ENCODE assay signal across 1 cellular context in the genomic region with DNA sequence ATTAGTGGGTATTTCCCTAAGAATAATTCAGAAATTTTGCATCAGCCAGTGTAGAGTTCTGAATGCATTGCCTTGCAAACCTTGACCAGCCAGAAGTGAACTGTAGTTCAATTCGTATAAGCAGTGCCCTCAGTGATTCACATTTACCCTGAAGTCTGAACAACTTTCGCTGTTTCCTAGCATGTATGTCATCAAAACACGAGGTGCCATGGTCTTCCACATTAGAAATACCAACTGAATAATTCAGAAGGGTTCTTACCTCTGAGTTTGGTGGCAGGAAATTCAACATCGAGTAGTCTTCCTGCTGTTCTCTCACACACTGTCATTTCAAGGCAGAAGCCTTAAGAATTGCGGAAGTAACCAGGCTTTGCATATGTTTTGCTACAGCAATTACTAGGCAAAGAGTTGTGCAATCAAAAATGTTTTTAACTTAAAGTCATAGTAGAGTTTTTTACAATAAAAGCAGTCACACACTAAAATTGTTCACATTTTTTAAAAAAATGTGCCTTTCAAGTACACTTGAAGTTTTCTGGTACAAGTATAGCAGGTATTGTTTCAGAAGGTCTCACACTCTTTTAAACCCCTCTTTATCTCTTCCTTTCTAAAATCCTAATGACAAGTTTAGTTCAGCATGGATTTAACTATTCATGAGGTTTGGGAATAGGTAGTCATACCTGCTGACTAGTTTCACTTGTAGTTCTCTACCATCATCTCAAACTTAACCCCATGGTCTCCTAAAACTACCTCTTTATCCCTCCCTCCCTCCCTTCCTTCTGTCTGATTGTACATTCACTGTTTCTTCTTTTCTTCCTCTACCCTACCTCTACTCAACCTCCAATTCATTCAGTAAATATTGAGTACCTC.
TF ChIP-seq lines count a peak whose summit lies in the region.

No MANE protein-coding gene starts in this region.

TF ChIP-seq in GM12878, 131 proteins besides CTCF, POLR2A, EP300 and RAD21 (continued from another document):
- TF ChIP-seq, protein P1, sequence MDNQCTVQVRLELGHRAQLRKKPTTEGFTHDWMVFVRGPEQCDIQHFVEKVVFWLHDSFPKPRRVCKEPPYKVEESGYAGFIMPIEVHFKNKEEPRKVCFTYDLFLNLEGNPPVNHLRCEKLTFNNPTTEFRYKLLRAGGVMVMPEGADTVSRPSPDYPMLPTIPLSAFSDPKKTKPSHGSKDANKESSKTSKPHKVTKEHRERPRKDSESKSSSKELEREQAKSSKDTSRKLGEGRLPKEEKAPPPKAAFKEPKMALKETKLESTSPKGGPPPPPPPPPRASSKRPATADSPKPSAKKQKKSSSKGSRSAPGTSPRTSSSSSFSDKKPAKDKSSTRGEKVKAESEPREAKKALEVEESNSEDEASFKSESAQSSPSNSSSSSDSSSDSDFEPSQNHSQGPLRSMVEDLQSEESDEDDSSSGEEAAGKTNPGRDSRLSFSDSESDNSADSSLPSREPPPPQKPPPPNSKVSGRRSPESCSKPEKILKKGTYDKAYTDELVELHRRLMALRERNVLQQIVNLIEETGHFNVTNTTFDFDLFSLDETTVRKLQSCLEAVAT (IDR thresholded peaks at IDR 0.05): 0 out of 2 replicates have a peak, but pooled peaks have one; percentile 20
- TF ChIP-seq ESRRA (IDR thresholded peaks at IDR 0.05; ENCODE audit: low read length): no peak
- TF ChIP-seq, protein P2, sequence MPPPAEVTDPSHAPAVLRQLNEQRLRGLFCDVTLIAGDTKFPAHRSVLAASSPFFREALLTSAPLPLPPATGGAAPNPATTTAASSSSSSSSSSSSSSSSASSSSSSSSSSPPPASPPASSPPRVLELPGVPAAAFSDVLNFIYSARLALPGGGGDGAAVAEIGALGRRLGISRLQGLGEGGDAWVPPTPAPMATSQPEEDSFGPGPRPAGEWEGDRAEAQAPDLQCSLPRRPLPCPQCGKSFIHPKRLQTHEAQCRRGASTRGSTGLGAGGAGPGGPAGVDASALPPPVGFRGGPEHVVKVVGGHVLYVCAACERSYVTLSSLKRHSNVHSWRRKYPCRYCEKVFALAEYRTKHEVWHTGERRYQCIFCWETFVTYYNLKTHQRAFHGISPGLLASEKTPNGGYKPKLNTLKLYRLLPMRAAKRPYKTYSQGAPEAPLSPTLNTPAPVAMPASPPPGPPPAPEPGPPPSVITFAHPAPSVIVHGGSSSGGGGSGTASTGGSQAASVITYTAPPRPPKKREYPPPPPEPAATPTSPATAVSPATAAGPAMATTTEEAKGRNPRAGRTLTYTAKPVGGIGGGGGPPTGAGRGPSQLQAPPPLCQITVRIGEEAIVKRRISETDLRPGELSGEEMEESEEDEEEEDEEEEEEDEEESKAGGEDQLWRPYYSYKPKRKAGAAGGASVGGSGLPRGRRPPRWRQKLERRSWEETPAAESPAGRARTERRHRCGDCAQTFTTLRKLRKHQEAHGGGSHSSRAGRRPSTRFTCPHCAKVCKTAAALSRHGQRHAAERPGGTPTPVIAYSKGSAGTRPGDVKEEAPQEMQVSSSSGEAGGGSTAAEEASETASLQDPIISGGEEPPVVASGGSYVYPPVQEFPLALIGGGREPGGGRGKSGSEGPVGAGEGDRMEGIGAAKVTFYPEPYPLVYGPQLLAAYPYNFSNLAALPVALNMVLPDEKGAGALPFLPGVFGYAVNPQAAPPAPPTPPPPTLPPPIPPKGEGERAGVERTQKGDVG (CRISPR knock-in tag; IDR thresholded peaks at IDR 0.05): no peak
TF ChIP-seq in GM12878: peak in this region for 15.
